In the genomic region with DNA sequence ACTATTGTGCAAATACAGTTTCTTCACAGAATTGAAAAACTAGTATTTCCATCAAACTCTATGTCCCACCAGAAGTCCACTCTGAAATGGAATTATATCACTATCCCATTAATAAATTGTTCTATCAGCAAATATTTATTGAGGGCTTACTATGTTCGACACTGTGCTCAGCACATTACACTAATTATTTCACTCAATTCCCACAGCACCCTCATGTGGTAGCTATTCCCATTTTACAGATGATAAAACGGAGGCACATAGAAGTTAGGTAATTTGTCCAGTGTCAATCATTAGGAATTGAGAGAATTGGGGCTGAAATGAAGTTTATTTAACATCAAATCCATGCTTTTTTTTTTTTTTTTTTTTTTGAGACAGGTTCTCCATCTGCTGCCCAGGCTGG, we compare ENCODE assay signal across 2 cellular contexts.
TF ChIP-seq lines count a peak whose summit lies in the region.

No MANE protein-coding gene starts in this region.

TF ChIP-seq in SK-N-SH, 30 proteins besides CTCF, POLR2A, EP300 and RAD21 (continued from another document):
- TF ChIP-seq POLR2AphosphoS5 (IDR thresholded peaks at IDR 0.05; ENCODE audit: low read depth, low read length) (no peak), SIN3A (IDR thresholded peaks at IDR 0.05; ENCODE audit: borderline replicate concordance, low read depth, low read length) (no peak), FOXJ3 (CRISPR knock-in tag; IDR thresholded peaks at IDR 0.05) (no peak), RCOR1 (IDR thresholded peaks at IDR 0.05; ENCODE audit: low read length) (no peak), SMC3 (IDR thresholded peaks at IDR 0.05; ENCODE audit: low read depth, low read length) (no peak), FOXM1 (IDR thresholded peaks at IDR 0.05; ENCODE audit: low read depth) (no peak), JUND (IDR thresholded peaks at IDR 0.05) (no peak), RFX5 (IDR thresholded peaks at IDR 0.05; ENCODE audit: low read length) (no peak), USF2 (IDR thresholded peaks at IDR 0.05; ENCODE audit: borderline replicate concordance, low read depth, low read length) (no peak), TAF1 (IDR thresholded peaks at IDR 0.05; ENCODE audit: borderline replicate concordance, low read depth, low read length) (no peak)

TF ChIP-seq in SK-N-SH treated with all-trans-retinoic acid at 6 μM for 48 hours, 23 proteins besides CTCF, POLR2A, EP300 and RAD21 (continued from another document):
- TF ChIP-seq, protein P1, sequence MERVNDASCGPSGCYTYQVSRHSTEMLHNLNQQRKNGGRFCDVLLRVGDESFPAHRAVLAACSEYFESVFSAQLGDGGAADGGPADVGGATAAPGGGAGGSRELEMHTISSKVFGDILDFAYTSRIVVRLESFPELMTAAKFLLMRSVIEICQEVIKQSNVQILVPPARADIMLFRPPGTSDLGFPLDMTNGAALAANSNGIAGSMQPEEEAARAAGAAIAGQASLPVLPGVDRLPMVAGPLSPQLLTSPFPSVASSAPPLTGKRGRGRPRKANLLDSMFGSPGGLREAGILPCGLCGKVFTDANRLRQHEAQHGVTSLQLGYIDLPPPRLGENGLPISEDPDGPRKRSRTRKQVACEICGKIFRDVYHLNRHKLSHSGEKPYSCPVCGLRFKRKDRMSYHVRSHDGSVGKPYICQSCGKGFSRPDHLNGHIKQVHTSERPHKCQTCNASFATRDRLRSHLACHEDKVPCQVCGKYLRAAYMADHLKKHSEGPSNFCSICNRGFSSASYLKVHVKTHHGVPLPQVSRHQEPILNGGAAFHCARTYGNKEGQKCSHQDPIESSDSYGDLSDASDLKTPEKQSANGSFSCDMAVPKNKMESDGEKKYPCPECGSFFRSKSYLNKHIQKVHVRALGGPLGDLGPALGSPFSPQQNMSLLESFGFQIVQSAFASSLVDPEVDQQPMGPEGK (CRISPR knock-in tag; IDR thresholded peaks at IDR 0.05; ENCODE audit: borderline replicate concordance), result no peak
- TF ChIP-seq, protein P2, sequence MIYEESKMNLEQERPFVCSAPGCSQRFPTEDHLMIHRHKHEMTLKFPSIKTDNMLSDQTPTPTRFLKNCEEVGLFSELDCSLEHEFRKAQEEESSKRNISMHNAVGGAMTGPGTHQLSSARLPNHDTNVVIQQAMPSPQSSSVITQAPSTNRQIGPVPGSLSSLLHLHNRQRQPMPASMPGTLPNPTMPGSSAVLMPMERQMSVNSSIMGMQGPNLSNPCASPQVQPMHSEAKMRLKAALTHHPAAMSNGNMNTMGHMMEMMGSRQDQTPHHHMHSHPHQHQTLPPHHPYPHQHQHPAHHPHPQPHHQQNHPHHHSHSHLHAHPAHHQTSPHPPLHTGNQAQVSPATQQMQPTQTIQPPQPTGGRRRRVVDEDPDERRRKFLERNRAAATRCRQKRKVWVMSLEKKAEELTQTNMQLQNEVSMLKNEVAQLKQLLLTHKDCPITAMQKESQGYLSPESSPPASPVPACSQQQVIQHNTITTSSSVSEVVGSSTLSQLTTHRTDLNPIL (CRISPR knock-in tag; IDR thresholded peaks at IDR 0.05; ENCODE audit: low read depth), result no peak
- TF ChIP-seq OSR1 (CRISPR knock-in tag; IDR thresholded peaks at IDR 0.05) (no peak), BACH2 (CRISPR knock-in tag; IDR thresholded peaks at IDR 0.05; ENCODE audit: borderline replicate concordance) (no peak), ESRRG (CRISPR knock-in tag; IDR thresholded peaks at IDR 0.05) (no peak), ZNF8 (CRISPR knock-in tag; IDR thresholded peaks at IDR 0.05) (no peak), ZFP3 (CRISPR knock-in tag; IDR thresholded peaks at IDR 0.05) (no peak), GLIS3 (CRISPR knock-in tag; IDR thresholded peaks at IDR 0.05) (no peak), SNAI2 (CRISPR knock-in tag; IDR thresholded peaks at IDR 0.05) (no peak), TOX (CRISPR knock-in tag; IDR thresholded peaks at IDR 0.05; ENCODE audit: borderline replicate concordance) (no peak), CSRNP3 (CRISPR knock-in tag; IDR thresholded peaks at IDR 0.05) (no peak), ZFP30 (CRISPR knock-in tag; IDR thresholded peaks at IDR 0.05) (no peak), POU6F1 (CRISPR knock-in tag; IDR thresholded peaks at IDR 0.05; ENCODE audit: borderline replicate concordance, low read depth) (no peak)
